Comparison of ENCODE assay signal across 8 cellular contexts in the genomic region with DNA sequence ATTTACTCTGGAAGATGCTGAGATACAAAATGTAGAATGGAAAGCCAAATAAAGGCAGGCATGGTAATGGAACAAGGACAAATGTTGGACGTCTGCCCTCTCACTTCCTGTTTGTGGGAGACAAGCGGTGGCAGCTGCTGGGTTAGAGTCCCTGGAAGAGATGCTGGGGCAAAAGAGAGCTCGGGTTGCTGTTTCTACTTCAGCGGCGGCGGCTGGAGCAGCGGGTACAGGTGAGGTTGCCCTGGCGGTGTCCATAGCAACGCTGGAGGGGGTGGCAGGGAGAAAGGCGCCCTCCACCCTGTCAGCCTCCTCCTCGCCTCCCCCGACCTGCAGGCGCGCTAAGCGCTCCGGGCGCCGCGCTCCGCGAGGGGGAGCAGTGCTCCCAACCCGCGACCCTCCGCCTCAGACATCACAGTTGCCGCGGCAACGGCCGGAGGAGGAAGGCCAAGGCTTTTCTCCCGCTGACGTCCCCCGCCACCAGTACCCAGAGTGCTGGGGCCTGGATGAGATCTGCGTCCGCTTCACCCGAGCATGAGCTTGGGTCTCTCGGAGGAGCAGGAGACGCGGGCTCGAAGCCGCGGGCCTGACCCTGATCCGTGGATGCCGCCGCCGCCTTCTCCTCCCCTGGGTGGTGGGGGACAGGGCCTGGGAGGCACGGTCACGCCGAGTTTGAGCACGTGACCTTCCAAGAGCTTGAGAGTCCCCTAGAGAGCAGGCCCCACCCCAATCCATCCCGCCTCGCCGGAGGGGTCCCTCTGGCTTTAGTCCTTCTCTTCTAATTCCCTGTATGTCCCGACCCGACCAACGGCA.
DNase-seq lines count a peak whose midpoint lies in the region; ATAC-seq and TF ChIP-seq lines count a peak whose summit lies in the region.

No MANE protein-coding gene starts in this region.

- H3K4me1 ChIP-seq in gastrocnemius medialis: peaks cover 0 to 5% of the 10 kb centered on the region in 2 donors

- peak overlapping the region in 3 of 4 donors; percentile 23 to 36 (median 27) for H3K4me3 ChIP-seq in gastrocnemius medialis

- H3K27ac ChIP-seq in angular gyrus (ENCODE audit: low read depth, low read length): peak overlapping the region; percentile 79
- H3K27ac ChIP-seq in gastrocnemius medialis: no peak overlapping the region

- no peak for ATAC-seq in gastrocnemius medialis
- no peak for ATAC-seq in effector memory CD8-positive, alpha-beta T cell (replicated peaks)

- H3K9me3 ChIP-seq in gastrocnemius medialis: no peaks in the 10 kb centered on the region

- H3K27ac Mint-ChIP-seq in effector memory CD8-positive, alpha-beta T cell: no peak overlapping the region

- no peak for TF ChIP-seq POLR2A in gastrocnemius medialis (IDR thresholded peaks at IDR 0.05)

- H3K27me3 Mint-ChIP-seq in effector memory CD8-positive, alpha-beta T cell: peaks cover 0 to 8% of the 10 kb centered on the region in 2 donors

- in situ Hi-C loops in gastrocnemius medialis (cut with MboI; ENCODE audit: low sequenced_read_pairs in 4 of 4): no loop called here

- H3K9me3 Mint-ChIP-seq in effector memory CD8-positive, alpha-beta T cell: peaks cover 9 to 11% of the 10 kb centered on the region in 2 donors

- TF ChIP-seq CTCF in gastrocnemius medialis (IDR thresholded peaks at IDR 0.05 in 4 of 5, conservative IDR thresholded peaks at IDR 0.05 in 1 of 5): no peak

- H3K36me3 ChIP-seq in gastrocnemius medialis: no peaks in the 10 kb centered on the region

- H3K4me1 Mint-ChIP-seq in effector memory CD8-positive, alpha-beta T cell (ENCODE audit: low read depth in 2 of 2): no peaks in the 10 kb centered on the region

- DNase-seq in DMS79 (lab: John Stamatoyannopoulos, UW) (peak; percentile 94), NCI-H128 (lab: John Stamatoyannopoulos, UW; ENCODE audit: unreplicated experiment) (peak; percentile 98), iPS DF 19.7 (ENCODE audit: low read depth, low spot score) (peak; percentile 71), gastrocnemius medialis (no peak), kidney glomerular epithelial cell (lab: John Stamatoyannopoulos, UW) (no peak), mesenteric fat pad (ENCODE audit: low spot score) (no peak)
- no peak for DNase-seq in effector memory CD8-positive, alpha-beta T cell

- no peaks in the 10 kb centered on the region for H3K36me3 Mint-ChIP-seq in effector memory CD8-positive, alpha-beta T cell (ENCODE audit: insufficient read depth)

- peaks cover 12 to 36% (median 27%) of the 10 kb centered on the region in 3 donors for H3K27me3 ChIP-seq in gastrocnemius medialis

- H3K4me3 Mint-ChIP-seq in effector memory CD8-positive, alpha-beta T cell: no peak overlapping the region

- intact Hi-C loops in gastrocnemius medialis (cut with DNase I; ENCODE audit: low total_unique reads): no loop called here

Comparison
In these comparisons a context has a peak if more than half of its experiments do, and no peak if none do; other contexts are left out.
1. DNase-seq: peak in DMS79 (single experiment), NCI-H128 (single experiment) and iPS DF 19.7 (single experiment); none in gastrocnemius medialis (0 of 2), kidney glomerular epithelial cell (single experiment), effector memory CD8-positive, alpha-beta T cell (0 of 3) and mesenteric fat pad (single experiment).